ENCODE assay signal across 21 cellular contexts in genomic region chr4:77917601-77918000, GRCh38.
"Had no signal": no experiment of that assay in that cellular context is flagged by ENCODE, and none has a peak within 500 bp of the region (broad histone marks: within the 10 kb centered on the region; RNA-seq: fewer than 3 reads in every experiment).

No MANE protein-coding gene starts in this region.

- H2AFZ ChIP-seq: neural progenitor cell had no signal

- H3K9me3 ChIP-seq: heart right ventricle, lower lobe of right lung, right lobe of liver, testis had no signal

- H3K4me2 ChIP-seq: neural progenitor cell had no signal

- H3K36me3 ChIP-seq: lower lobe of right lung, neural progenitor cell, right lobe of liver had no signal

- DNase-seq: activated B cell treated with CpG ODN at 0.5 μM for 24 hours; activated CD4-positive, alpha-beta T cell treated with anti-CD3 and anti-CD28 coated beads for 36 hours; activated CD4-positive, alpha-beta T cell treated with anti-CD3 and anti-CD28 coated beads, Interleukin-2, amount 50 U/mL, for 4 hours; activated CD8-positive, alpha-beta memory T cell treated with anti-CD3 and anti-CD28 coated beads for 24 hours; activated CD8-positive, alpha-beta memory T cell treated with anti-CD3 and anti-CD28 coated beads, Interleukin-2, amount 50 U/mL, for 4 hours; activated T-cell treated with anti-CD3 and anti-CD28 coated beads, Interleukin-2, amount 50 U/mL, for 24 hours; aorta; effector CD4-positive, alpha-beta T cell; heart right ventricle; lower lobe of right lung; naive thymus-derived CD8-positive, alpha-beta T cell; posterior cingulate gyrus; right lobe of liver; small intestine; stimulated activated CD4-positive, alpha-beta T cell treated with anti-CD3 and anti-CD28 coated beads, Interleukin-2, amount 100 ng/mL, for 24 hours; stimulated activated naive CD4-positive, alpha-beta T cell; testis had no signal

- H3K4me1 ChIP-seq: neural progenitor cell, right lobe of liver, testis had no signal

- H3K27ac ChIP-seq: heart right ventricle, lower lobe of right lung, neural progenitor cell, right lobe of liver, testis had no signal

- ATAC-seq: activated CD4-positive, alpha-beta T cell treated with anti-CD3 and anti-CD28 coated beads for 36 hours; activated naive CD4-positive, alpha-beta T cell treated with anti-CD3 and anti-CD28 coated beads, Interleukin-2, amount 50 U/mL, for 72 hours; activated T-helper 17 cell treated with anti-CD3 and anti-CD28 coated beads, Interleukin-2, amount 50 U/mL, for 72 hours; heart right ventricle; left lobe of liver; lower lobe of right lung; naive thymus-derived CD8-positive, alpha-beta T cell; right lobe of liver had no signal

- H3K9ac ChIP-seq: neural progenitor cell had no signal

- H3K4me3 ChIP-seq: heart right ventricle, lower lobe of right lung, neural progenitor cell, right lobe of liver, testis had no signal

- H3K27me3 ChIP-seq: heart right ventricle, neural progenitor cell, right lobe of liver, testis had no signal
